In genomic region chr14:61891251-61891650, GRCh38 we compare ENCODE assay signal across 14 cellular contexts.
DNase-seq lines count a peak whose midpoint lies in the region; ATAC-seq and TF ChIP-seq lines count a peak whose summit lies in the region.
"Had no signal": no experiment of that assay in that cellular context is flagged by ENCODE, and none has a peak within 500 bp of the region (broad histone marks: within the 10 kb centered on the region; RNA-seq: fewer than 3 reads in every experiment).

No MANE protein-coding gene starts in this region.

- H3K56ac ChIP-seq in IMR-90 (ENCODE audit: extremely low read depth, insufficient read depth, low read length), result no peak overlapping the region

- H3K79me1 ChIP-seq in IMR-90 (ENCODE audit: low read depth in 1 of 2, low read length in 2 of 2), result no peaks in the 10 kb centered on the region

- TF ChIP-seq CTCF in IMR-90 (conservative IDR thresholded peaks at IDR 0.05; ENCODE audit: low read depth, low read length) (no peak), GM10266 (IDR thresholded peaks at IDR 0.05; ENCODE audit: control insufficient read depth, insufficient read depth, low read depth, missing control alignments) (no peak)

- no peaks in the 10 kb centered on the region for H3K9me3 ChIP-seq in IMR-90 (ENCODE audit: control insufficient read depth, insufficient read depth, low read length)
- H3K9me3 ChIP-seq: testis had no signal

- CTCF ChIA-PET in IMR-90 (lab: Yijun Ruan, JAX), result interaction anchor here (0.6 to 1.2 kb wide), 2 partner anchors 31 to 238 kb away, joined by 3 read pairs; no protein-coding TSS in a partner anchor

- no peaks in the 10 kb centered on the region for H3K9me1 ChIP-seq in IMR-90 (ENCODE audit: insufficient read depth, low read length)

- dilution Hi-C loops in IMR-90 (cut with HindIII; ENCODE audit: low sequenced_read_pairs, unreplicated experiment), result no loop called here

- H3K4ac ChIP-seq in IMR-90 (ENCODE audit: low read depth, low read length), result no peak overlapping the region

- H2AK9ac ChIP-seq in IMR-90 (replicated peaks; ENCODE audit: low read depth, low read length, poor library complexity), result no peak overlapping the region

- intact Hi-C loops in IMR-90 (cut with micrococcal nuclease), result no loop called here

- TF ChIP-seq POLR2A in IMR-90 (IDR thresholded peaks at IDR 0.05; ENCODE audit: low read depth, low read length), result no peak

- H2BK20ac ChIP-seq in IMR-90 (ENCODE audit: low read depth, low read length), result no peak overlapping the region

- H2AFZ ChIP-seq in IMR-90 (replicated peaks; ENCODE audit: low read length, poor library complexity), result no peak overlapping the region
- H2AFZ ChIP-seq: hepatocyte had no signal

- no peak overlapping the region for H3K18ac ChIP-seq in IMR-90 (ENCODE audit: low read depth, low read length)

- no peak overlapping the region for H4K91ac ChIP-seq in IMR-90 (ENCODE audit: insufficient read depth, low read depth, low read length)

- TF ChIP-seq RAD21 in IMR-90 (IDR thresholded peaks at IDR 0.05; ENCODE audit: low read length), result no peak

- no peak overlapping the region for H3K27ac ChIP-seq in IMR-90 (ENCODE audit: insufficient read depth, low read length)
- H3K27ac ChIP-seq: hepatocyte, testis had no signal

- H2BK120ac ChIP-seq in IMR-90 (ENCODE audit: low read depth, low read length), result no peak overlapping the region

- H4K8ac ChIP-seq in IMR-90 (ENCODE audit: low read depth in 2 of 2, low read length in 2 of 2), result no peak overlapping the region

- H3K14ac ChIP-seq in IMR-90 (replicated peaks; ENCODE audit: low read depth, low read length), result no peak overlapping the region

- H3K4me2 ChIP-seq in IMR-90 (ENCODE audit: low read depth, low read length), result no peak overlapping the region
- H3K4me2 ChIP-seq: hepatocyte had no signal

- in situ Hi-C loops in IMR-90 (cut with MboI; ENCODE audit: low sequenced_read_pairs), result no loop called here

- peak; percentile 25 for DNase-seq in EL
- DNase-seq in IMR-90, result peak; percentile 32
- peak; percentile 3 for DNase-seq in amniotic epithelial cell (ENCODE audit: low read depth)
- peak; percentile 59 for DNase-seq in islet precursor cell
- no peak for DNase-seq in SKM-1 treated with dmso at 0.1 percent for 144 hours (lab: John Stamatoyannopoulos, UW; ENCODE audit: unreplicated experiment)
- no peak for DNase-seq in putamen (ENCODE audit: low spot score)
- no peak for DNase-seq in activated effector memory CD4-positive, alpha-beta T cell treated with Interleukin-2 at 50 U/mL for 16 hours
- DNase-seq in GM10266 (ENCODE audit: extremely low spot score), result no peak
- DNase-seq: activated T-cell treated with anti-CD3 and anti-CD28 coated beads, Interleukin-2, amount 50 U/mL, for 48 hours; NCI-H1092 treated with DMSO at 0.1 percent for 48 hours; stimulated activated CD4-positive, alpha-beta T cell treated with anti-CD3 and anti-CD28 coated beads, Interleukin-12 subunit alpha, Interleukin-12 subunit beta, amount 100 ng/mL, for 4 hours; testis had no signal

- H3K4me3 ChIP-seq in IMR-90 (ENCODE audit: insufficient read depth, low read depth, low read length), result no peak overlapping the region
- H3K4me3 ChIP-seq: hepatocyte, testis had no signal

- H2BK15ac ChIP-seq in IMR-90 (ENCODE audit: low read depth, low read length), result no peak overlapping the region

- no peak overlapping the region for H2BK5ac ChIP-seq in IMR-90 (ENCODE audit: low read depth, low read length, poor library complexity, severe bottlenecking)

- POLR2A ChIA-PET in IMR-90 (lab: Charles Lee; ENCODE audit: unreplicated experiment), result no interaction called here

- H3K27me3 ChIP-seq in IMR-90 (ENCODE audit: control insufficient read depth, insufficient read depth, low read length), result peaks cover 5% of the 10 kb centered on the region; the same call in 1 of the 2 replicates
- H3K27me3 ChIP-seq: hepatocyte, testis had no signal

- no peak overlapping the region for H2AK5ac ChIP-seq in IMR-90 (ENCODE audit: low read depth, low read length)

- no peaks in the 10 kb centered on the region for H4K20me1 ChIP-seq in IMR-90 (ENCODE audit: insufficient read depth, low read length)

- H3K23ac ChIP-seq in IMR-90 (ENCODE audit: low read depth, low read length), result no peak overlapping the region

- WGBS in IMR-90 (ENCODE audit: extremely low coverage in 2 of 2, insufficient read length in 1 of 2), 2 experiments, result 50% methylated on average over 1 of the region's 2 CpGs; no CpG with 5 or more reads in 1 of the 2 experiments

- ATAC-seq in IMR-90 (ENCODE audit: low read depth), result peak; percentile 54
- ATAC-seq: HCT116 had no signal

- no peak overlapping the region for H4K5ac ChIP-seq in IMR-90 (ENCODE audit: low read depth, low read length)

- no peaks in the 10 kb centered on the region for H3K36me3 ChIP-seq in IMR-90 (ENCODE audit: control insufficient read depth, insufficient read depth, low read length)

- BruUV-seq in IMR-90 (replicated peaks; lab: Mats Ljungman, UMichigan), result no TSS peak

- H3K9ac ChIP-seq in IMR-90 (ENCODE audit: low read depth, low read length), result no peak overlapping the region

- H3K4me1 ChIP-seq in IMR-90 (ENCODE audit: control insufficient read depth, insufficient read depth, low read length), result no peaks in the 10 kb centered on the region
- H3K4me1 ChIP-seq: testis had no signal

TF ChIP-seq in IMR-90, 13 proteins besides CTCF, POLR2A, EP300 and RAD21:
- TF ChIP-seq BHLHE40 (IDR thresholded peaks at IDR 0.05; ENCODE audit: low read depth, low read length) (no peak), MAZ (IDR thresholded peaks at IDR 0.05; ENCODE audit: borderline replicate concordance, low read depth, low read length) (no peak), MAFK (IDR thresholded peaks at IDR 0.05; ENCODE audit: low read depth, low read length) (no peak), SMC3 (IDR thresholded peaks at IDR 0.05; ENCODE audit: low read depth, low read length) (no peak), NFE2L2 (IDR thresholded peaks at IDR 0.05; ENCODE audit: low read depth, low read length) (no peak), RFX5 (IDR thresholded peaks at IDR 0.05; ENCODE audit: low read depth, low read length) (no peak), ELK1 (IDR thresholded peaks at IDR 0.05; ENCODE audit: borderline replicate concordance, low read depth, low read length) (no peak), USF2 (IDR thresholded peaks at IDR 0.05; ENCODE audit: low read depth, low read length) (no peak), MXI1 (IDR thresholded peaks at IDR 0.05; ENCODE audit: borderline replicate concordance, low read depth, low read length) (no peak)

Comparison
In these comparisons a context has a peak if more than half of its experiments do, and no peak if none do; other contexts are left out.
1. DNase-seq: peak in EL (single experiment), IMR-90 (single experiment), amniotic epithelial cell (single experiment) and islet precursor cell (single experiment); none in SKM-1 treated with dmso at 0.1 percent for 144 hours (single experiment), putamen (single experiment), activated effector memory CD4-positive, alpha-beta T cell treated with Interleukin-2 at 50 U/mL for 16 hours (single experiment) and GM10266 (single experiment).